In genomic region chr22:39728236-39728860, GRCh38 we compare ENCODE assay signal across 13 cellular contexts.
"Had no signal": no experiment of that assay in that cellular context is flagged by ENCODE, and none has a peak within 500 bp of the region (broad histone marks: within the 10 kb centered on the region; RNA-seq: fewer than 3 reads in every experiment).

No MANE protein-coding gene starts in this region.

- DNase-seq: esophagus squamous epithelium; immature natural killer cell; kidney; left cardiac atrium; left ventricle myocardium inferior; lower lobe of right lung; spleen; stimulated activated CD4-positive, alpha-beta T cell treated with anti-CD3 and anti-CD28 coated beads, Interleukin-15, amount 100 ng/mL, for 24 hours; stimulated activated CD4-positive, alpha-beta T cell treated with anti-CD3 and anti-CD28 coated beads, Interleukin-1b, Interleukin-23, amount 100 ng/mL, for 48 hours; stimulated activated CD4-positive, alpha-beta T cell treated with anti-CD3 and anti-CD28 coated beads, Interleukin-4, amount 100 ng/mL, for 24 hours had no signal

- H3K27ac ChIP-seq: esophagus squamous epithelium, left ventricle myocardium inferior, lower lobe of right lung, spleen, tibial nerve had no signal

- H3K27me3 ChIP-seq: tibial nerve had no signal

- ATAC-seq: left cardiac atrium; lower lobe of right lung; sciatic nerve; stimulated activated memory B cell treated with anti-CD40 and anti-IgM and Interleukin-4, amounts not matched to agents 10 μg/mL and 1 μg/mL and 100 μg/mL, for 72 hours had no signal

- H3K9me3 ChIP-seq: esophagus squamous epithelium, left ventricle myocardium inferior, lower lobe of right lung, spleen had no signal

- H3K36me3 ChIP-seq: esophagus squamous epithelium, left ventricle myocardium inferior, lower lobe of right lung, spleen, tibial nerve had no signal

- H3K4me3 ChIP-seq: esophagus squamous epithelium, left ventricle myocardium inferior, lower lobe of right lung, spleen, tibial nerve had no signal

- H3K4me1 ChIP-seq: left ventricle myocardium inferior, lower lobe of right lung, spleen, tibial nerve had no signal
